21 cellular contexts compared by ENCODE assay signal in genomic region chr1:97942161-97943123, GRCh38. TPM values are rescaled to one million over a fixed set of nuclear protein-coding genes. Genes with fewer than 3 reads are reported as not detected.
DNase-seq lines count a peak whose midpoint lies in the region; ATAC-seq and TF ChIP-seq lines count a peak whose summit lies in the region.
"Had no signal": no experiment of that assay in that cellular context is flagged by ENCODE, and none has a peak within 500 bp of the region (broad histone marks: within the 10 kb centered on the region; RNA-seq: fewer than 3 reads in every experiment).

No MANE protein-coding gene starts in this region.

- peak overlapping the region; percentile 11 for H3K4me3 Mint-ChIP-seq in activated CD8-positive, alpha-beta T cell treated with anti-CD3 and anti-CD28 coated beads for 36 hours
- H3K4me3 Mint-ChIP-seq: mesothelial cell of epicardium had no signal

- CTCF ChIA-PET in activated CD8-positive, alpha-beta T cell treated with anti-CD3 and anti-CD28 coated beads for 36 hours (lab: Charles Lee), result no interaction called here

- TF ChIP-seq CTCF in activated CD8-positive, alpha-beta T cell treated with anti-CD3 and anti-CD28 coated beads for 36 hours (IDR thresholded peaks at IDR 0.05), result no peak
- TF ChIP-seq CTCF in upper lobe of right lung (IDR thresholded peaks at IDR 0.05), result no peak
- TF ChIP-seq CTCF in colonic mucosa (IDR thresholded peaks at IDR 0.05), result no peak

- no peaks in the 10 kb centered on the region for H3K27me3 Mint-ChIP-seq in activated CD8-positive, alpha-beta T cell treated with anti-CD3 and anti-CD28 coated beads for 36 hours

- no peak overlapping the region for H3K27ac ChIP-seq in upper lobe of right lung
- no peak overlapping the region for H3K27ac ChIP-seq in colonic mucosa
- H3K27ac ChIP-seq: A549, ascending aorta, C4-2B, stomach had no signal

- no peaks in the 10 kb centered on the region for H3K9me3 Mint-ChIP-seq in activated CD8-positive, alpha-beta T cell treated with anti-CD3 and anti-CD28 coated beads for 36 hours

- H3K4me3 ChIP-seq in upper lobe of right lung, result no peak overlapping the region
- H3K4me3 ChIP-seq in colonic mucosa, result no peak overlapping the region
- H3K4me3 ChIP-seq: A549, ascending aorta, stomach had no signal

- H3K9me3 ChIP-seq in upper lobe of right lung (no peaks in the 10 kb centered on the region), colonic mucosa (no peaks in the 10 kb centered on the region)
- H3K9me3 ChIP-seq: A549, ascending aorta, stomach had no signal

- H3K36me3 ChIP-seq in upper lobe of right lung (no peaks in the 10 kb centered on the region), colonic mucosa (no peaks in the 10 kb centered on the region)
- H3K36me3 ChIP-seq: ascending aorta, stomach had no signal

- H3K36me3 Mint-ChIP-seq in activated CD8-positive, alpha-beta T cell treated with anti-CD3 and anti-CD28 coated beads for 36 hours (ENCODE audit: low read depth), result no peaks in the 10 kb centered on the region
- H3K36me3 Mint-ChIP-seq: mesothelial cell of epicardium had no signal

- H3K27ac Mint-ChIP-seq in activated CD8-positive, alpha-beta T cell treated with anti-CD3 and anti-CD28 coated beads for 36 hours, result peak overlapping the region; percentile 36
- H3K27ac Mint-ChIP-seq: mesothelial cell of epicardium had no signal

- H3K27me3 ChIP-seq in upper lobe of right lung (no peaks in the 10 kb centered on the region), colonic mucosa (no peaks in the 10 kb centered on the region)
- H3K27me3 ChIP-seq: ascending aorta, stomach had no signal

- ATAC-seq in activated CD4-positive, CD25-positive, alpha-beta regulatory T cell treated with anti-CD3 and anti-CD28 coated beads, Interleukin-2, amount 50 U/mL, for 24 hours, result peak; percentile 41 to 56
- peak; percentile 60 for ATAC-seq in activated CD8-positive, alpha-beta T cell treated with anti-CD3 and anti-CD28 coated beads for 36 hours
- no peak for ATAC-seq in upper lobe of right lung
- ATAC-seq: A549 had no signal

- H3K9ac ChIP-seq in colonic mucosa (ENCODE audit: low read depth in 2 of 2, low read length in 2 of 2), result no peak overlapping the region

- peaks cover 31% of the 10 kb centered on the region for H3K4me1 Mint-ChIP-seq in activated CD8-positive, alpha-beta T cell treated with anti-CD3 and anti-CD28 coated beads for 36 hours (ENCODE audit: low read depth)
- H3K4me1 Mint-ChIP-seq: mesothelial cell of epicardium had no signal

- intact Hi-C loops in activated CD8-positive, alpha-beta T cell treated with anti-CD3 and anti-CD28 coated beads for 36 hours (cut with micrococcal nuclease), result no loop called here
- intact Hi-C loops in upper lobe of right lung (cut with DNase I) (no loop called here), colonic mucosa (cut with DNase I) (no loop called here)

- POLR2A ChIA-PET in activated CD8-positive, alpha-beta T cell treated with anti-CD3 and anti-CD28 coated beads for 36 hours (lab: Charles Lee), result no interaction called here

- H3K4me1 ChIP-seq in upper lobe of right lung (no peaks in the 10 kb centered on the region), colonic mucosa (no peaks in the 10 kb centered on the region)
- H3K4me1 ChIP-seq: ascending aorta, stomach had no signal

- no peak for DNase-seq in activated CD4-positive, CD25-positive, alpha-beta regulatory T cell (lab: John Stamatoyannopoulos, UW)
- DNase-seq in EH (ENCODE audit: low read depth) (peak; percentile 22), left kidney (ENCODE audit: low read depth, low spot score) (peak; percentile 18), upper lobe of right lung (no peak), colonic mucosa (no peak)
- no peak for DNase-seq in activated CD8-positive, alpha-beta T cell treated with anti-CD3 and anti-CD28 coated beads for 36 hours
- DNase-seq in activated effector memory CD4-positive, alpha-beta T cell treated with anti-CD3 and anti-CD28 coated beads, Interleukin-2, amount 50 U/mL, for 16 hours, result no peak
- DNase-seq: activated CD4-positive, alpha-beta T cell treated with anti-CD3 and anti-CD28 coated beads for 48 hours; hippocampal formation; left cardiac atrium; NCI-H1092; NCI-H2081 treated with DMSO at 0.1 percent for 48 hours; NCI-H510A; SHP77; stomach; T-helper 9 cell had no signal

RNA-seq across cellular contexts. Expression of gene DPYD, which starts 21.6 kb away (rescaled TPM):
- 10 to 100 TPM; 10.7 to 10.8 TPM for total RNA-seq in activated CD8-positive, alpha-beta T cell treated with anti-CD3 and anti-CD28 coated beads for 36 hours
- total RNA-seq in upper lobe of right lung, result 82.7 TPM
- total RNA-seq in colonic mucosa, result 10 to 100 TPM in 1 of 2 donors, 1 to 10 TPM in 1; 4.9 to 11.7 TPM

Comparison
In these comparisons a context has a peak if more than half of its experiments do, and no peak if none do; other contexts are left out.
1. DNase-seq: peak in EH (single experiment) and left kidney (single experiment); none in activated CD4-positive, CD25-positive, alpha-beta regulatory T cell (0 of 4), activated CD8-positive, alpha-beta T cell treated with anti-CD3 and anti-CD28 coated beads for 36 hours (single experiment), upper lobe of right lung (single experiment), colonic mucosa (single experiment) and activated effector memory CD4-positive, alpha-beta T cell treated with anti-CD3 and anti-CD28 coated beads, Interleukin-2, amount 50 U/mL, for 16 hours (single experiment).